In genomic region chr1:38018864-38019343, GRCh38 we compare ENCODE assay signal across 8 cellular contexts. TPM values are rescaled to one million over a fixed set of nuclear protein-coding genes. Genes with fewer than 3 reads are reported as not detected.
DNase-seq lines count a peak whose midpoint lies in the region; ATAC-seq, FAIRE-seq and TF ChIP-seq lines count a peak whose summit lies in the region.

No MANE protein-coding gene starts in this region.

- WGBS in liver = 55% methylated on average over 6 of the region's 6 CpGs

- peaks cover 37% of the 10 kb centered on the region for H3K36me3 ChIP-seq in CD8-positive, alpha-beta T cell (ENCODE audit: insufficient read depth, low read length)
- peaks cover 3 to 71% (median 56%) of the 10 kb centered on the region in 4 donors for H3K36me3 ChIP-seq in liver (ENCODE audit: control insufficient read depth in 4 of 4, insufficient read depth in 3 of 4, low read depth in 1 of 4, low read length in 3 of 4)

- POLR2A ChIA-PET in CD8-positive, alpha-beta T cell (lab: Charles Lee) = interaction anchor here (0.7 to 2.1 kb wide), 3 partner anchors 30 to 164 kb away, joined by 3 to 7 read pairs (median 4); partner anchors contain the start of genes MTF1 and SF3A3
- POLR2A ChIA-PET in activated B cell treated with CpG ODN at 0.5 μM for 24 hours (lab: Charles Lee) = interaction anchor here (0.5 to 1.0 kb wide), 5 partner anchors 9 to 457 kb away, joined by 3 to 5 read pairs (median 4); no protein-coding TSS in a partner anchor

- H3K9ac ChIP-seq in liver (ENCODE audit: low read depth in 1 of 2, low read length in 2 of 2) = no peak overlapping the region

- H3K27me3 Mint-ChIP-seq in CD8-positive, alpha-beta T cell (ENCODE audit: low read depth) = no peaks in the 10 kb centered on the region
- H3K27me3 Mint-ChIP-seq in activated B cell treated with CpG ODN at 0.5 μM for 24 hours = no peaks in the 10 kb centered on the region

- no peaks in the 10 kb centered on the region for H3K9me3 ChIP-seq in CD8-positive, alpha-beta T cell (ENCODE audit: low read length)
- no peaks in the 10 kb centered on the region for H3K9me3 ChIP-seq in liver (ENCODE audit: control insufficient read depth in 4 of 4, low read length in 3 of 4)

- H3K27ac Mint-ChIP-seq in CD8-positive, alpha-beta T cell = no peak overlapping the region
- no peak overlapping the region for H3K27ac Mint-ChIP-seq in activated B cell treated with CpG ODN at 0.5 μM for 24 hours

- peak; percentile 74 to 78 for TF ChIP-seq RAD21 in liver (IDR thresholded peaks at IDR 0.05)

- FAIRE-seq in HTR-8/SVneo (lab: Jason Lieb, UNC) = no peak

- H3K4me3 ChIP-seq in CD8-positive, alpha-beta T cell (ENCODE audit: low read depth, low read length) = no peak overlapping the region
- H3K4me3 ChIP-seq in HL-60 (replicated peaks; ENCODE audit: insufficient read depth, low read length) = no peak overlapping the region
- H3K4me3 ChIP-seq in liver (ENCODE audit: low read depth in 1 of 3, low read length in 3 of 3) = no peak overlapping the region

- no peak for DNase-seq in CD8-positive, alpha-beta T cell
- DNase-seq in HL-60 (ENCODE audit: low read depth in 1 of 2, low spot score in 1 of 2) (peak in 1 of 2 experiments; percentile 30), activated B cell treated with CpG ODN at 0.5 μM for 24 hours (no peak), HTR-8/SVneo (ENCODE audit: insufficient read length, low spot score) (no peak), ecto neural progenitor cell (ENCODE audit: low spot score) (no peak), NCI-H187 (lab: John Stamatoyannopoulos, UW) (no peak)

- CTCF ChIA-PET in CD8-positive, alpha-beta T cell (lab: Charles Lee) = interaction anchor here (0.9 to 6.7 kb wide), 14 partner anchors 9 to 159 kb away, joined by 3 to 69 read pairs (median 5); partner anchors contain the start of genes INPP5B, MTF1 and SF3A3
- CTCF ChIA-PET in activated B cell treated with CpG ODN at 0.5 μM for 24 hours (lab: Charles Lee) = interaction anchor here (0.6 to 1.4 kb wide), 5 partner anchors 9 to 420 kb away, joined by 3 to 4 read pairs (median 3); no protein-coding TSS in a partner anchor

- peak; percentile 56 for TF ChIP-seq CTCF in CD8-positive, alpha-beta T cell (IDR thresholded peaks at IDR 0.05)
- TF ChIP-seq CTCF in HL-60 (IDR thresholded peaks at IDR 0.05; ENCODE audit: insufficient read depth, low read length) (peak; percentile 52), activated B cell treated with CpG ODN at 0.5 μM for 24 hours (IDR thresholded peaks at IDR 0.05) (no peak), liver (IDR thresholded peaks at IDR 0.05; ENCODE audit: low read depth, low read length, missing input control) (peak; percentile 63)

- H3K27ac ChIP-seq in CD8-positive, alpha-beta T cell (ENCODE audit: low read depth, low read length) = no peak overlapping the region
- no peak overlapping the region for H3K27ac ChIP-seq in HL-60 (replicated peaks)
- H3K27ac ChIP-seq in liver (ENCODE audit: low read depth in 1 of 2, low read length in 2 of 2) = no peak overlapping the region

- no peaks in the 10 kb centered on the region for H3K27me3 ChIP-seq in CD8-positive, alpha-beta T cell (ENCODE audit: insufficient read depth, low read length)
- H3K27me3 ChIP-seq in HL-60 (ENCODE audit: insufficient read depth, poor library complexity, severe bottlenecking) (no peaks in the 10 kb centered on the region), liver (ENCODE audit: control insufficient read depth in 4 of 4, insufficient read depth in 4 of 4, low read length in 3 of 4) (no peaks in the 10 kb centered on the region)

- peaks cover 4% of the 10 kb centered on the region for H3K4me1 ChIP-seq in CD8-positive, alpha-beta T cell (ENCODE audit: insufficient read depth, low read length)
- peaks cover 0 to 18% (median 12%) of the 10 kb centered on the region in 4 donors for H3K4me1 ChIP-seq in liver (ENCODE audit: control insufficient read depth in 4 of 4, insufficient read depth in 4 of 4, low read length in 3 of 4)

- H3K36me3 Mint-ChIP-seq in CD8-positive, alpha-beta T cell = peaks cover 81% of the 10 kb centered on the region
- H3K36me3 Mint-ChIP-seq in activated B cell treated with CpG ODN at 0.5 μM for 24 hours (ENCODE audit: low read depth) = peaks cover 77% of the 10 kb centered on the region

- intact Hi-C loops in CD8-positive, alpha-beta T cell (cut with DNase I, micrococcal nuclease) = loop anchor here (1.0 to 10.0 kb wide), 9 partner anchors 15 to 836 kb away; partner anchors contain the start of genes GNL2 (in 2 of the 2), SF3A3 (in 2 of the 2), C1orf122 (in 1 of the 2) and RRAGC (in 1 of the 2)
- intact Hi-C loops in activated B cell treated with CpG ODN at 0.5 μM for 24 hours (cut with micrococcal nuclease) = loop anchor here (1.0 to 10.0 kb wide), 3 partner anchors 29 to 414 kb away; partner anchors contain the start of gene SF3A3

- ATAC-seq in CD8-positive, alpha-beta T cell = peak; percentile 79
- ATAC-seq in activated B cell treated with CpG ODN at 0.5 μM for 24 hours (ENCODE audit: low read depth) (peak; percentile 50), HG02759 (IDR thresholded peaks at IDR 0.05; ENCODE audit: unreplicated experiment) (no peak)

- H3K4me1 Mint-ChIP-seq in CD8-positive, alpha-beta T cell (ENCODE audit: low read depth) = peaks cover 19% of the 10 kb centered on the region
- peaks cover 4% of the 10 kb centered on the region for H3K4me1 Mint-ChIP-seq in activated B cell treated with CpG ODN at 0.5 μM for 24 hours

- no peak overlapping the region for H3K4me3 Mint-ChIP-seq in CD8-positive, alpha-beta T cell
- H3K4me3 Mint-ChIP-seq in activated B cell treated with CpG ODN at 0.5 μM for 24 hours = no peak overlapping the region

- no peaks in the 10 kb centered on the region for H3K9me3 Mint-ChIP-seq in CD8-positive, alpha-beta T cell
- H3K9me3 Mint-ChIP-seq in activated B cell treated with CpG ODN at 0.5 μM for 24 hours = no peaks in the 10 kb centered on the region

TF ChIP-seq in liver, 16 proteins besides CTCF, POLR2A, EP300 and RAD21:
- TF ChIP-seq SP1 (IDR thresholded peaks at IDR 0.05) = no peak
- peak; percentile 26 for TF ChIP-seq MAX (IDR thresholded peaks at IDR 0.05)
- TF ChIP-seq GABPA (IDR thresholded peaks at IDR 0.05 in 1 of 2, conservative IDR thresholded peaks at IDR 0.05 in 1 of 2) = peak in 1 of 2 donors; percentile 47

RNA-seq across cellular contexts. Expression of gene UTP11, which starts 6.4 kb away (rescaled TPM):
- 10 to 100 TPM; 12.8 to 14.0 TPM for total RNA-seq in CD8-positive, alpha-beta T cell
- total RNA-seq in activated B cell treated with CpG ODN at 0.5 μM for 24 hours (26.1 and 28.6 TPM in 2 replicates), liver (10 to 100 TPM; 11.0 to 17.8 TPM)
- 10 to 100 TPM; 11.0 to 12.6 TPM for polyA plus RNA-seq in liver

RNA-seq across cellular contexts. Expression of gene FHL3, which starts 13.6 kb away (rescaled TPM):
- 1 to 10 TPM; 5.6 to 5.9 TPM for total RNA-seq in CD8-positive, alpha-beta T cell
- total RNA-seq in activated B cell treated with CpG ODN at 0.5 μM for 24 hours = 1.4 and 1.6 TPM in 2 replicates
- total RNA-seq in liver = 1 to 10 TPM; 2.7 to 4.2 TPM
- 1 to 10 TPM; 1.7 to 2.9 TPM for polyA plus RNA-seq in liver

RNA-seq across cellular contexts. Expression of gene POU3F1, which starts 27.7 kb away (rescaled TPM):
- 1 to 10 TPM; 1.0 to 1.1 TPM for total RNA-seq in CD8-positive, alpha-beta T cell
- total RNA-seq in activated B cell treated with CpG ODN at 0.5 μM for 24 hours (6.1 and 6.2 TPM in 2 replicates), liver (not detected)
- polyA plus RNA-seq in liver = not detected

RNA-seq across cellular contexts. Expression of gene SF3A3, which starts 29.1 kb away (rescaled TPM):
- 10 to 100 TPM; 41.7 to 42.6 TPM for total RNA-seq in CD8-positive, alpha-beta T cell
- total RNA-seq in activated B cell treated with CpG ODN at 0.5 μM for 24 hours (82.4 and 90.5 TPM in 2 replicates), liver (10 to 100 TPM; 30.2 to 39.6 TPM)
- polyA plus RNA-seq in liver = 10 to 100 TPM; 16.6 to 21.2 TPM
